In the genomic region with DNA sequence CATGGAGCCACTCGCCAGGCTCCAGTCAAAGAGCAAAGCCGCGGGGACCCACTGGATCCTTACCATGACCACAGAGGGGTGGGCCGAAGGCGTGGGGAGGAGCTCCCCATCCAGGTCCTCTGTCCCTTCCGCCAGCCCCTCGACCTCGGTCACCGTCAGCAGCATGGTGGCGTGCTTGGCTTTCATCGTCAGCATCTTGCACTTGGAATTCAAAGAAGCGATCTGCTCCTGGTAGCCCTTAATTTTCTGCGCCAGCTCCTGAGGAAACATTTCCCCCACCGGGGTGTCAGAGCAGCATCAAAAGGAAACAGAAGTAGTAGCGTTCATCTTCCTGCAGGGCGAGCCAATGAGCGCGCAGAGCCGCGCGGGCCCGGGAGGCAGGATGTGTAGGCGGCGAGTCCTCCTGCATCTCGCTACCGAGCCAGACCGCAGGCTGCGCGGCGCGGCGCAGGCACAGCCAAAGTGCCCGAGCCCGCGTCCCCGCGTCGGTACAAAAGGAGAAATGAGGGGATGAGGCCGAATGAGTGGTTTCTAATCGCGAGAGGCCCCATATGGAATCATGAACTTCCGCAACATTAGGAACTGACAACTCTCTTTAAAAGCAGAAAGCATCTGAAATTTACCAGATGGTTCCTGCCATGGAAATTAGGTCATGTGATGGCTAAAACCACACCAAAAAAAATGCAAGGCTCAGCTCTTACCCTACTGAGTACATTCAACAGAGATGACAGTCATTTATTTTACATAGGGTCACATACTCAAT, we compare ENCODE assay signal across 8 cellular contexts.
DNase-seq lines count a peak whose midpoint lies in the region; ATAC-seq and TF ChIP-seq lines count a peak whose summit lies in the region.

No MANE protein-coding gene starts in this region.

- peak overlapping the region; percentile 99 to 100 (median 100) for H3K4me3 Mint-ChIP-seq in CD4-positive, alpha-beta memory T cell

- H3K9ac ChIP-seq in OCI-LY1 (ENCODE audit: low read length) = peak overlapping the region; percentile 89

- H3K4me1 ChIP-seq in CD4-positive, alpha-beta memory T cell (ENCODE audit: insufficient read depth, low read length) = peaks cover 39% of the 10 kb centered on the region
- H3K4me1 ChIP-seq in OCI-LY1 (ENCODE audit: insufficient read depth, low read length, severe bottlenecking) = peaks cover 47% of the 10 kb centered on the region

- H2AFZ ChIP-seq in OCI-LY1 (ENCODE audit: low read length) = peak overlapping the region; percentile 39

- TF ChIP-seq POLR2A in erythroblast (IDR thresholded peaks at IDR 0.05; ENCODE audit: low read length) = peak; percentile 65

- H3K27ac Mint-ChIP-seq in CD4-positive, alpha-beta memory T cell = peak overlapping the region; percentile 95 to 100 (median 98)

- intact Hi-C loops in CD4-positive, alpha-beta memory T cell (cut with micrococcal nuclease) = loop anchor here (1.0 to 5.0 kb wide), 6 partner anchors 8 to 910 kb away; a partner anchor contains a TSS

- no peaks in the 10 kb centered on the region for H3K9me2 ChIP-seq in OCI-LY1 (ENCODE audit: low read depth, low read length)

- no peaks in the 10 kb centered on the region for H3K9me3 ChIP-seq in CD4-positive, alpha-beta memory T cell (ENCODE audit: control insufficient read depth in 1 of 2, low read length in 2 of 2)
- no peaks in the 10 kb centered on the region for H3K9me3 ChIP-seq in OCI-LY1 (ENCODE audit: low read length)

- POLR2A ChIA-PET in CD4-positive, alpha-beta memory T cell (lab: Charles Lee; ENCODE audit: partially characterized antibody) = interaction anchor here (0.7 to 2.7 kb wide), 19 partner anchors 8 to 912 kb away, joined by 3 to 34 read pairs (median 4); a partner anchor contains a TSS

- H3K27me3 Mint-ChIP-seq in CD4-positive, alpha-beta memory T cell = no peaks in the 10 kb centered on the region

- peaks cover 29 to 47% (median 36%) of the 10 kb centered on the region in 4 donors for H3K4me1 Mint-ChIP-seq in CD4-positive, alpha-beta memory T cell

- ATAC-seq in GM19452 (IDR thresholded peaks at IDR 0.05; ENCODE audit: unreplicated experiment) (peak; percentile 93), HG03575 (IDR thresholded peaks at IDR 0.05; ENCODE audit: extremely low read depth, insufficient number of reproducible peaks, low FRiP score, unreplicated experiment) (peak; percentile 56)

- no peaks in the 10 kb centered on the region for H3K9me3 Mint-ChIP-seq in CD4-positive, alpha-beta memory T cell

- peak; percentile 62 for TF ChIP-seq CTCF in OCI-LY1 (IDR thresholded peaks at IDR 0.05; ENCODE audit: low read length)

- peak; percentile 88 to 92 (median 90) for DNase-seq in CD4-positive, alpha-beta memory T cell
- DNase-seq in activated T-cell treated with anti-CD3 and anti-CD28 coated beads for 4 hours (peak; percentile 82), erythroblast (lab: John Stamatoyannopoulos, UW) (peak; percentile 86 to 87), mucosa of gallbladder (ENCODE audit: low spot score) (peak; percentile 88)
- peak; percentile 84 for DNase-seq in stimulated activated CD8-positive, alpha-beta memory T cell treated with anti-CD3 and anti-CD28 coated beads, Interleukin-4, amount 100 ng/mL, for 24 hours (ENCODE audit: low read depth)

- no peaks in the 10 kb centered on the region for H3K27me3 ChIP-seq in CD4-positive, alpha-beta memory T cell (ENCODE audit: insufficient read depth, low read length)
- H3K27me3 ChIP-seq in OCI-LY1 (ENCODE audit: insufficient read depth, low read length) = no peaks in the 10 kb centered on the region

- H3K4me2 ChIP-seq in OCI-LY1 (ENCODE audit: low read length) = peak overlapping the region; percentile 95

- peaks cover 7 to 20% of the 10 kb centered on the region in 2 donors for H3K36me3 Mint-ChIP-seq in CD4-positive, alpha-beta memory T cell

- H3K4me3 ChIP-seq in CD4-positive, alpha-beta memory T cell (ENCODE audit: low read length in 2 of 2) = peak overlapping the region; percentile 78 to 85
- peak overlapping the region; percentile 89 for H3K4me3 ChIP-seq in OCI-LY1 (ENCODE audit: low read depth, low read length, poor library complexity, severe bottlenecking)

- no peaks in the 10 kb centered on the region for H3K36me3 ChIP-seq in CD4-positive, alpha-beta memory T cell (ENCODE audit: insufficient read depth, low read length)
- H3K36me3 ChIP-seq in OCI-LY1 (ENCODE audit: insufficient read depth, low read length) = no peaks in the 10 kb centered on the region

- peaks cover 27% of the 10 kb centered on the region for H3K79me2 ChIP-seq in OCI-LY1 (ENCODE audit: insufficient read depth, low read length)

- H3F3A ChIP-seq in OCI-LY1 (ENCODE audit: insufficient read depth, low read length) = no peaks in the 10 kb centered on the region

- CTCF ChIA-PET in CD4-positive, alpha-beta memory T cell (lab: Charles Lee; ENCODE audit: partially characterized antibody) = interaction anchor here (0.7 to 8.9 kb wide), 21 partner anchors 8 to 646 kb away, joined by 3 to 187 read pairs (median 4); no protein-coding TSS in a partner anchor

- H4K20me1 ChIP-seq in OCI-LY1 (ENCODE audit: insufficient read depth, low read length) = no peaks in the 10 kb centered on the region

- peak overlapping the region; percentile 87 for H3K27ac ChIP-seq in CD4-positive, alpha-beta memory T cell (ENCODE audit: low read depth, low read length)
- H3K27ac ChIP-seq in OCI-LY1 (ENCODE audit: low read depth, low read length, poor library complexity, severe bottlenecking) = peak overlapping the region; percentile 94

Comparison
In these comparisons a context has a peak if more than half of its experiments do, and no peak if none do; other contexts are left out.
1. Peak in every context shown above with its lines: DNase-seq, ATAC-seq, H3K4me3 ChIP-seq and H3K27ac ChIP-seq.